In genomic region chr10:59829024-59829423, GRCh38 we compare ENCODE assay signal across 22 cellular contexts.
DNase-seq lines count a peak whose midpoint lies in the region; ATAC-seq lines count a peak whose summit lies in the region.
"Had no signal": no experiment of that assay in that cellular context is flagged by ENCODE, and none has a peak within 500 bp of the region (broad histone marks: within the 10 kb centered on the region; RNA-seq: fewer than 3 reads in every experiment).

No MANE protein-coding gene starts in this region.

- peaks cover 0 to 5% of the 10 kb centered on the region in 2 donors for H3K9me3 Mint-ChIP-seq in activated naive CD4-positive, alpha-beta T cell treated with anti-CD3 and anti-CD28 coated beads, Interleukin-2, amount 50 U/mL, for 72 hours
- peaks cover 2% of the 10 kb centered on the region for H3K9me3 Mint-ChIP-seq in activated naive CD4-positive, alpha-beta T cell treated with anti-CD3 and anti-CD28 coated beads, Interleukin-2, amount 10 ng/mL, durations not matched to agents 7 days and 5 days
- H3K9me3 Mint-ChIP-seq in activated T-helper 17 cell treated with anti-CD3 and anti-CD28 coated beads, Interleukin-2, amount 50 U/mL, for 72 hours: peaks cover 4% of the 10 kb centered on the region
- H3K9me3 Mint-ChIP-seq: activated naive CD4-positive, alpha-beta T cell treated with anti-CD3 and anti-CD28 coated beads for 36 hours; CD4-positive, alpha-beta T cell; nephron had no signal

- ATAC-seq in activated naive CD4-positive, alpha-beta T cell treated with anti-CD3 and anti-CD28 coated beads, Interleukin-2, amount 50 U/mL, for 72 hours: no peak
- ATAC-seq in HG02678 (IDR thresholded peaks at IDR 0.05; ENCODE audit: unreplicated experiment): peak; percentile 36
- ATAC-seq in activated T-helper 17 cell treated with anti-CD3 and anti-CD28 coated beads, Interleukin-2, amount 50 U/mL, for 72 hours (replicated peaks): peak; percentile 53
- ATAC-seq in GM18519 (IDR thresholded peaks at IDR 0.05; ENCODE audit: low FRiP score, unreplicated experiment): no peak
- ATAC-seq: Right ventricle myocardium inferior, T-cell had no signal

- no peak overlapping the region for H3K4me3 Mint-ChIP-seq in activated naive CD4-positive, alpha-beta T cell treated with anti-CD3 and anti-CD28 coated beads, Interleukin-2, amount 10 ng/mL, durations not matched to agents 7 days and 5 days
- peak overlapping the region; percentile 4 for H3K4me3 Mint-ChIP-seq in activated T-helper 17 cell treated with anti-CD3 and anti-CD28 coated beads, Interleukin-2, amount 50 U/mL, for 72 hours
- H3K4me3 Mint-ChIP-seq: activated naive CD4-positive, alpha-beta T cell treated with anti-CD3 and anti-CD28 coated beads for 36 hours; CD4-positive, alpha-beta T cell; nephron; T-cell had no signal

- H3K27ac Mint-ChIP-seq in activated naive CD4-positive, alpha-beta T cell treated with anti-CD3 and anti-CD28 coated beads, Interleukin-2, amount 50 U/mL, for 72 hours: peak overlapping the region; percentile 23 to 40
- no peak overlapping the region for H3K27ac Mint-ChIP-seq in activated naive CD4-positive, alpha-beta T cell treated with anti-CD3 and anti-CD28 coated beads, Interleukin-2, amount 10 ng/mL, durations not matched to agents 7 days and 5 days
- peak overlapping the region; percentile 20 for H3K27ac Mint-ChIP-seq in activated T-helper 17 cell treated with anti-CD3 and anti-CD28 coated beads, Interleukin-2, amount 50 U/mL, for 72 hours
- H3K27ac Mint-ChIP-seq: activated naive CD4-positive, alpha-beta T cell treated with anti-CD3 and anti-CD28 coated beads for 36 hours; CD4-positive, alpha-beta T cell; nephron; T-cell had no signal

- no peaks in the 10 kb centered on the region for H3K27me3 Mint-ChIP-seq in activated naive CD4-positive, alpha-beta T cell treated with anti-CD3 and anti-CD28 coated beads, Interleukin-2, amount 10 ng/mL, durations not matched to agents 7 days and 5 days
- H3K27me3 Mint-ChIP-seq in activated T-helper 17 cell treated with anti-CD3 and anti-CD28 coated beads, Interleukin-2, amount 50 U/mL, for 72 hours: no peaks in the 10 kb centered on the region
- H3K27me3 Mint-ChIP-seq: CD4-positive, alpha-beta T cell; progenitor cell of endocrine pancreas; T-cell had no signal

- H3K36me3 Mint-ChIP-seq in activated naive CD4-positive, alpha-beta T cell treated with anti-CD3 and anti-CD28 coated beads, Interleukin-2, amount 50 U/mL, for 72 hours: peaks cover 28 to 67% of the 10 kb centered on the region in 2 donors
- peaks cover 31% of the 10 kb centered on the region for H3K36me3 Mint-ChIP-seq in activated naive CD4-positive, alpha-beta T cell treated with anti-CD3 and anti-CD28 coated beads, Interleukin-2, amount 10 ng/mL, durations not matched to agents 7 days and 5 days
- H3K36me3 Mint-ChIP-seq in activated T-helper 17 cell treated with anti-CD3 and anti-CD28 coated beads, Interleukin-2, amount 50 U/mL, for 72 hours (ENCODE audit: low read depth): peaks cover 90% of the 10 kb centered on the region

- in situ Hi-C loops in ACHN (cut with HindIII; ENCODE audit: low pct_ligation_motif_present, low pct_unique_long_range_greater_than_20kb, low sequenced_read_pairs): no loop called here

- peaks cover 15% of the 10 kb centered on the region for H3K4me1 Mint-ChIP-seq in activated naive CD4-positive, alpha-beta T cell treated with anti-CD3 and anti-CD28 coated beads, Interleukin-2, amount 10 ng/mL, durations not matched to agents 7 days and 5 days
- peaks cover 38% of the 10 kb centered on the region for H3K4me1 Mint-ChIP-seq in activated T-helper 17 cell treated with anti-CD3 and anti-CD28 coated beads, Interleukin-2, amount 50 U/mL, for 72 hours
- H3K4me1 Mint-ChIP-seq: nephron had no signal

- no peak for DNase-seq in activated naive CD4-positive, alpha-beta T cell treated with anti-CD3 and anti-CD28 coated beads, Interleukin-2, amount 50 U/mL, for 72 hours (ENCODE audit: low spot score in 2 of 2)
- DNase-seq in activated naive CD4-positive, alpha-beta T cell treated with anti-CD3 and anti-CD28 coated beads, Interleukin-2, amount 10 ng/mL, durations not matched to agents 7 days and 5 days: no peak
- DNase-seq in NCI-H774 (lab: John Stamatoyannopoulos, UW) (no peak), NCI-H1417 (lab: John Stamatoyannopoulos, UW) (no peak), ACHN (no peak)
- DNase-seq: activated naive CD4-positive, alpha-beta T cell treated with anti-CD3 and anti-CD28 coated beads for 36 hours; CD4-positive, alpha-beta T cell; DND-41; head of caudate nucleus; mammary epithelial cell; NCI-H1436 treated with DMSO at 0.1 percent for 48 hours; NCI-H226; spleen; stimulated activated naive CD4-positive, alpha-beta T cell; T-cell; upper lobe of left lung had no signal

- CTCF ChIA-PET in activated naive CD4-positive, alpha-beta T cell treated with anti-CD3 and anti-CD28 coated beads, Interleukin-2, amount 10 ng/mL, durations not matched to agents 7 days and 5 days (lab: Charles Lee): interaction anchor here (0.5 to 1.4 kb wide), 4 partner anchors 77 to 964 kb away, joined by 3 to 5 read pairs (median 4); partner anchors contain the start of gene CCDC6

Comparison
In these comparisons a context has a peak if more than half of its experiments do, and no peak if none do; other contexts are left out.
1. ATAC-seq: peak in HG02678 (single experiment) and activated T-helper 17 cell treated with anti-CD3 and anti-CD28 coated beads, Interleukin-2, amount 50 U/mL, for 72 hours (single experiment); none in activated naive CD4-positive, alpha-beta T cell treated with anti-CD3 and anti-CD28 coated beads, Interleukin-2, amount 50 U/mL, for 72 hours (0 of 2) and GM18519 (single experiment).